7 cellular contexts compared by ENCODE assay signal in genomic region chr13:31426395-31426794, GRCh38.
"Had no signal": no experiment of that assay in that cellular context is flagged by ENCODE, and none has a peak within 500 bp of the region (broad histone marks: within the 10 kb centered on the region; RNA-seq: fewer than 3 reads in every experiment).

No MANE protein-coding gene starts in this region.

- H3K4me3 ChIP-seq: K562 had no signal

- FAIRE-seq: HTR-8/SVneo, K562 had no signal

- H3K27ac ChIP-seq: HL-60, KMS-11 had no signal

- H3K9ac ChIP-seq: KMS-11 had no signal

- ATAC-seq: K562 had no signal

- DNase-seq: IMR-90, KBM-7, KG1 had no signal

- H3K4me2 ChIP-seq: KMS-11 had no signal
